Comparison of ENCODE assay signal across 18 cellular contexts in genomic region chr1:222736470-222736869, GRCh38. TPM values are rescaled to one million over a fixed set of nuclear protein-coding genes. Genes with fewer than 3 reads are reported as not detected.
DNase-seq lines count a peak whose midpoint lies in the region; ATAC-seq and TF ChIP-seq lines count a peak whose summit lies in the region.
"Had no signal": no experiment of that assay in that cellular context is flagged by ENCODE, and none has a peak within 500 bp of the region (broad histone marks: within the 10 kb centered on the region; RNA-seq: fewer than 3 reads in every experiment).

No MANE protein-coding gene starts in this region.

- no peak overlapping the region for H2BK15ac ChIP-seq in H9 (ENCODE audit: low read depth, low read length)

- no peak for TF ChIP-seq POLR2A in heart left ventricle (IDR thresholded peaks at IDR 0.05)

- no peak for TF ChIP-seq CTCF in H9 (conservative IDR thresholded peaks at IDR 0.05)
- TF ChIP-seq CTCF in heart left ventricle (IDR thresholded peaks at IDR 0.05) = no peak

- H2BK5ac ChIP-seq in H9 (ENCODE audit: insufficient read length, low read length) = no peak overlapping the region

- no peaks in the 10 kb centered on the region for H3K27me3 Mint-ChIP-seq in H9 (ENCODE audit: low read depth)

- no peaks in the 10 kb centered on the region for H3K27me3 ChIP-seq in H9 (ENCODE audit: insufficient read depth, low read length)
- no peaks in the 10 kb centered on the region for H3K27me3 ChIP-seq in iPS-20b (ENCODE audit: insufficient read depth, low read length)
- no peaks in the 10 kb centered on the region for H3K27me3 ChIP-seq in heart left ventricle
- H3K27me3 ChIP-seq: BE2C had no signal

- no peak overlapping the region for H2BK20ac ChIP-seq in H9 (ENCODE audit: low read depth, low read length, poor library complexity, severe bottlenecking)

- H3K9ac ChIP-seq in H9 (ENCODE audit: extremely low read depth, insufficient read length, low read length) (no peak overlapping the region), iPS-20b (ENCODE audit: low read depth, low read length) (no peak overlapping the region; the same call in 1 of the 2 replicates)
- H3K9ac ChIP-seq: KMS-11 had no signal

- peak overlapping the region in 2 of 3 experiments; percentile 45 to 88; a peak in 3 of 7 replicates for H3K27ac Mint-ChIP-seq in H9
- H3K27ac Mint-ChIP-seq: CD8-positive, alpha-beta T cell had no signal

- no peaks in the 10 kb centered on the region for H4K20me1 ChIP-seq in H9 (ENCODE audit: control insufficient read depth, insufficient read depth, insufficient read length)

- H2AFZ ChIP-seq in H9 (ENCODE audit: low read length) = no peak overlapping the region

- H3K23ac ChIP-seq in H9 (ENCODE audit: insufficient read length, low read depth, low read length) = no peak overlapping the region

- H3K4me1 ChIP-seq in H9 (ENCODE audit: insufficient read depth, low read length) (peaks cover 7% of the 10 kb centered on the region; the same call in 1 of the 2 replicates), iPS-20b (ENCODE audit: insufficient read depth, low read length) (peaks cover 20% of the 10 kb centered on the region; the same call in 1 of the 2 replicates), heart left ventricle (peaks cover 0 to 8% (median 0%) of the 10 kb centered on the region in 12 donors)
- H3K4me1 ChIP-seq: BE2C had no signal

- H3K27ac ChIP-seq in H9 (ENCODE audit: insufficient read length, low read depth, low read length) (no peak overlapping the region), caudate nucleus (ENCODE audit: low read depth, low read length) (peak overlapping the region; percentile 56), iPS-20b (ENCODE audit: low read length) (no peak overlapping the region), heart left ventricle (no peak overlapping the region)
- H3K27ac ChIP-seq: KMS-11 had no signal

- H3K4me2 ChIP-seq in H9 (ENCODE audit: insufficient read depth, insufficient read length, low read length) = peak overlapping the region; percentile 5
- H3K4me2 ChIP-seq: KMS-11 had no signal

- H4K8ac ChIP-seq in H9 (replicated peaks; ENCODE audit: insufficient read length, low read depth, low read length) = no peak overlapping the region

- ATAC-seq in activated CD4-positive, CD25-positive, alpha-beta regulatory T cell treated with anti-CD3 and anti-CD28 coated beads, Interleukin-2, amount 50 U/mL, for 24 hours = no peak
- ATAC-seq in heart left ventricle = no peak
- ATAC-seq: CD8-positive, alpha-beta T cell had no signal

- peak overlapping the region in 1 of 2 experiments; percentile 12; a peak in 2 of 5 replicates for H3K4me3 Mint-ChIP-seq in H9
- H3K4me3 Mint-ChIP-seq: CD8-positive, alpha-beta T cell had no signal

- H3K4me3 ChIP-seq in iPS-20b (ENCODE audit: low read length) = peak overlapping the region; percentile 37; the same call in 1 of the 2 replicates
- no peak overlapping the region for H3K4me3 ChIP-seq in heart left ventricle

- no CpG with 5 or more reads among the region's 5 CpGs for WGBS in H9 (ENCODE audit: extremely low coverage, insufficient read length, low lambda C conversion rate)
- 73 to 79% (median 74%) methylated on average over 5 of the region's 5 CpGs for WGBS in heart left ventricle, 4 donors

- no peak overlapping the region for H3K4ac ChIP-seq in H9 (ENCODE audit: low read depth, low read length)

- H4K91ac ChIP-seq in H9 (ENCODE audit: insufficient read length, low read depth, low read length) = no peak overlapping the region

- H3K56ac ChIP-seq in H9 (ENCODE audit: insufficient read length, low read depth, low read length) = no peak overlapping the region

- H3K18ac ChIP-seq in H9 (ENCODE audit: insufficient read length, low read depth, low read length) = no peak overlapping the region

- no peak overlapping the region for H3T11ph ChIP-seq in H9 (ENCODE audit: low read length)

- H2BK120ac ChIP-seq in H9 (ENCODE audit: low read depth, low read length, poor library complexity, severe bottlenecking) = no peak overlapping the region

- H3K9me3 ChIP-seq in H9 (ENCODE audit: control insufficient read depth, low read depth, low read length) = no peaks in the 10 kb centered on the region
- no peaks in the 10 kb centered on the region for H3K9me3 ChIP-seq in iPS-20b (ENCODE audit: insufficient read depth, low read depth, low read length)
- H3K9me3 ChIP-seq in heart left ventricle = no peaks in the 10 kb centered on the region
- H3K9me3 ChIP-seq: BE2C had no signal

- peaks cover 3 to 9% of the 10 kb centered on the region in 2 experiments for H3K4me1 Mint-ChIP-seq in H9

- H3K14ac ChIP-seq in H9 (ENCODE audit: insufficient read depth, low read length) = no peak overlapping the region

- no peak overlapping the region for H4K5ac ChIP-seq in H9 (ENCODE audit: insufficient read length, low read depth, low read length)

- peaks cover 7 to 22% (median 19%) of the 10 kb centered on the region in 3 experiments; a peak in 6 of 7 replicates for H3K36me3 Mint-ChIP-seq in H9 (ENCODE audit: insufficient read depth in 1 of 3, low read depth in 3 of 3)

- peaks cover 2% of the 10 kb centered on the region for H3K23me2 ChIP-seq in H9 (ENCODE audit: insufficient read length, low read depth, low read length, poor library complexity, severe bottlenecking)

- H3K36me3 ChIP-seq in iPS-20b (ENCODE audit: insufficient read depth, low read depth, low read length) (peaks cover 36% of the 10 kb centered on the region), heart left ventricle (peaks cover 0 to 60% (median 48%) of the 10 kb centered on the region in 9 donors)

- no peaks in the 10 kb centered on the region for H3K79me2 ChIP-seq in H9 (ENCODE audit: insufficient read depth, low read length)

- no peak overlapping the region for H2AK5ac ChIP-seq in H9 (ENCODE audit: insufficient read length, low read length)

- intact Hi-C loops in heart left ventricle (cut with DNase I) = loop anchor here in 5 of 10 donors (5.0 to 10.0 kb wide), 3 partner anchors 346 to 951 kb away; no protein-coding TSS in a partner anchor

- DNase-seq in H9 = peak; percentile 79
- DNase-seq in caudate nucleus (lab: John Stamatoyannopoulos, UW) = no peak
- peak; percentile 1 for DNase-seq in renal cortical epithelial cell (ENCODE audit: low read depth)
- DNase-seq in activated T-cell treated with anti-CD3 and anti-CD28 coated beads for 4 hours = no peak
- no peak for DNase-seq in SW 1271 (lab: John Stamatoyannopoulos, UW)
- no peak for DNase-seq in heart left ventricle
- DNase-seq: BE2C; CD8-positive, alpha-beta T cell; DND-41; HCEC 1CT; NCI-H1092 treated with DMSO at 0.1 percent for 48 hours; NCI-H1694 treated with DMSO at 0.1 percent for 48 hours; RPMI8226 had no signal

- H3K9me3 Mint-ChIP-seq in H9 = no peaks in the 10 kb centered on the region
- H3K9me3 Mint-ChIP-seq: CD8-positive, alpha-beta T cell had no signal

- no peak overlapping the region for H2BK12ac ChIP-seq in H9 (ENCODE audit: insufficient read length, low read depth, low read length)

- H3K79me1 ChIP-seq in H9 (ENCODE audit: insufficient read depth, low read depth, low read length, poor library complexity, severe bottlenecking) = no peaks in the 10 kb centered on the region

RNA-seq across cellular contexts. Expression of gene FAM177B, which starts 0.5 kb away (rescaled TPM):
- total RNA-seq in H9 (2021) (not detected in 2 replicates), renal cortical epithelial cell (not detected in 2 replicates), heart left ventricle (under 1 TPM in 2 of 9 donors, not detected in 7; 0.16 to 0.48 TPM)
- polyA plus RNA-seq in heart left ventricle = under 1 TPM in 1 of 2 donors, not detected in 1; 0.27 TPM
- total RNA-seq: CD8-positive, alpha-beta T cell; HT1080; MCF 10A had no signal

RNA-seq across cellular contexts. Expression of gene BROX, which starts 24.1 kb away (rescaled TPM):
- total RNA-seq in H9 (2021) (27.8 and 28.2 TPM in 2 replicates), renal cortical epithelial cell (75.5 and 76.3 TPM in 2 replicates), heart left ventricle (10 to 100 TPM; 29.6 to 51.1 (median 36.7) TPM)
- 10 to 100 TPM; 10.1 to 13.8 TPM for polyA plus RNA-seq in heart left ventricle

RNA-seq across cellular contexts. Expression of gene AIDA, which starts 24.2 kb away (rescaled TPM):
- 91.1 and 92.8 TPM in 2 replicates for total RNA-seq in H9 (2021)
- total RNA-seq in renal cortical epithelial cell = 65.3 and 122 TPM in 2 replicates
- 10 to 100 TPM; 29.9 to 73.7 (median 49.2) TPM for total RNA-seq in heart left ventricle
- 10 to 100 TPM; 29.0 to 45.1 TPM for polyA plus RNA-seq in heart left ventricle

Comparison
In these comparisons a context has a peak if more than half of its experiments do, and no peak if none do; other contexts are left out.
1. DNase-seq: peak in H9 (single experiment) and renal cortical epithelial cell (single experiment); none in caudate nucleus (0 of 61), activated T-cell treated with anti-CD3 and anti-CD28 coated beads for 4 hours (single experiment), SW 1271 (0 of 2) and heart left ventricle (0 of 5).